Comparison of ENCODE assay signal across 10 cellular contexts in the genomic region with DNA sequence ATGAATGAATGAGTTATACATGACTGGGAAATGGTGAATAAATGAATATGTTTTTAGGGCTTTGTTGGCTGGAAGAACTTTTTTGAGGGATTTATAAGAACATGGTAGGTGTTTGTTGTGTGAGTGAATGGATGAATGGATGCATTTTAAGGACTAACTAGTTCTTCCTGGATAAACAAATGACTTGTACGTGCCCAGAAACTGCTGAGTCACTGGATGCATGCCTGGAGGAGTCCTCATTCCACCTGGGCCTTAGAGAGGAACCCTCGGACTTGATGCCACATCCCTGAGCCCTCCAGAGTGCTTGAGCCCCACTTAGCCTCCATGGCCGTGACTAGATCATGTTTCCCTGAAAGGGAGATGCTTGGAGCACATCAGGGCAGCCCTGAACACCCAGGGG.
DNase-seq lines count a peak whose midpoint lies in the region; ATAC-seq and TF ChIP-seq lines count a peak whose summit lies in the region.
"Had no signal": no experiment of that assay in that cellular context is flagged by ENCODE, and none has a peak within 500 bp of the region (broad histone marks: within the 10 kb centered on the region; RNA-seq: fewer than 3 reads in every experiment).

No MANE protein-coding gene starts in this region.

- no peak for TF ChIP-seq CTCF in neural crest cell (conservative IDR thresholded peaks at IDR 0.05)

- ATAC-seq in central memory CD8-positive, alpha-beta T cell (replicated peaks; ENCODE audit: extremely low read depth, poor library complexity, severe bottlenecking), result no peak
- no peak for ATAC-seq in GM21717 (IDR thresholded peaks at IDR 0.05; ENCODE audit: unreplicated experiment)

- H3K9me3 Mint-ChIP-seq in central memory CD8-positive, alpha-beta T cell, result no peaks in the 10 kb centered on the region
- H3K9me3 Mint-ChIP-seq in neural crest cell, result no peaks in the 10 kb centered on the region

- H3K27me3 Mint-ChIP-seq in central memory CD8-positive, alpha-beta T cell, result no peaks in the 10 kb centered on the region
- no peaks in the 10 kb centered on the region for H3K27me3 Mint-ChIP-seq in neural crest cell (ENCODE audit: low read depth)

- H3K4me1 Mint-ChIP-seq in central memory CD8-positive, alpha-beta T cell, result peaks cover 4% of the 10 kb centered on the region
- peaks cover 28% of the 10 kb centered on the region for H3K4me1 Mint-ChIP-seq in neural crest cell

- H3K4me3 Mint-ChIP-seq in central memory CD8-positive, alpha-beta T cell, result no peak overlapping the region
- H3K4me3 Mint-ChIP-seq in neural crest cell, result no peak overlapping the region

- peak overlapping the region; percentile 29 for H3K27ac Mint-ChIP-seq in central memory CD8-positive, alpha-beta T cell (ENCODE audit: low read depth)
- H3K27ac Mint-ChIP-seq in neural crest cell (ENCODE audit: unreplicated experiment), result peak overlapping the region; percentile 71

- H3K36me3 Mint-ChIP-seq in central memory CD8-positive, alpha-beta T cell (ENCODE audit: insufficient read depth), result peaks cover 7% of the 10 kb centered on the region
- H3K36me3 Mint-ChIP-seq in neural crest cell (ENCODE audit: low read depth), result no peaks in the 10 kb centered on the region

- DNase-seq in ELR (ENCODE audit: low read depth) (peak; percentile 68), NCI-H2227 treated with DMSO at 0.1 percent for 48 hours (lab: John Stamatoyannopoulos, UW) (peak; percentile 41), neural crest cell (ENCODE audit: low read depth, low spot score) (no peak), NCI-H2107 treated with DMSO at 0.1 percent for 48 hours (lab: John Stamatoyannopoulos, UW; ENCODE audit: unreplicated experiment) (no peak)
- no peak for DNase-seq in central memory CD8-positive, alpha-beta T cell (ENCODE audit: low spot score in 2 of 2)
- no peak for DNase-seq in activated effector memory CD4-positive, alpha-beta T cell treated with anti-CD3 and anti-CD28 coated beads, Interleukin-2, amount 50 U/mL, for 16 hours
- no peak for DNase-seq in stimulated activated naive CD4-positive, alpha-beta T cell treated with Interleukin-2 at 50 U/mL for 16 hours (lab: John Stamatoyannopoulos, UW)
- DNase-seq: activated naive CD4-positive, alpha-beta T cell treated with Interleukin-2 at 50 U/mL for 16 hours; NCI-H1092 had no signal

Comparison
In these comparisons a context has a peak if more than half of its experiments do, and no peak if none do; other contexts are left out.
1. DNase-seq: peak in ELR (single experiment) and NCI-H2227 treated with DMSO at 0.1 percent for 48 hours (single experiment); none in central memory CD8-positive, alpha-beta T cell (0 of 2), neural crest cell (single experiment), NCI-H2107 treated with DMSO at 0.1 percent for 48 hours (single experiment), activated effector memory CD4-positive, alpha-beta T cell treated with anti-CD3 and anti-CD28 coated beads, Interleukin-2, amount 50 U/mL, for 16 hours (single experiment) and stimulated activated naive CD4-positive, alpha-beta T cell treated with Interleukin-2 at 50 U/mL for 16 hours (single experiment).